8 cellular contexts compared by ENCODE assay signal in the genomic region with DNA sequence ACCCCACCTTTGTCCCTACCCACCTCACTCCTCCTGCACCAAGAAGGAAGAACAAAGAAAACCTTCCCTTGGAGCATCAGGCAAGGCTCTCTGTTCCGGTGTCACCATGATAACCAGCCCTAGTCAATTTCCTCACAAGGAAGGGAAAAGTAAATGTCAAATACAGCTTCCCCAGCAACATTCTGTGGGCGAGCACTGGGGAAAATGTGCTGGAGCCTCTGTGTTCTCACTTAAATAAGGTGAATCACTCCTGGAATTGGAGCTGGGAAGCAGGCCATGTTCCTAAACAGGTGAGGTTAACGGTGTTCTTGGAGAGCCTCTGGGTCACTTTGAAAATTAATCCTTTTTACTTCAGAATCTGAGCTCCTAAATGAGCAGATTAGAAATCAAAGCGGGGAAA.
"Had no signal": no experiment of that assay in that cellular context is flagged by ENCODE, and none has a peak within 500 bp of the region (broad histone marks: within the 10 kb centered on the region; RNA-seq: fewer than 3 reads in every experiment).

No MANE protein-coding gene starts in this region.

- H3K27ac ChIP-seq: GM23248 had no signal

- ATAC-seq: GM23338, HCT116 had no signal

- DNase-seq: GM23248, GOT3, H7, H9, HCEC 1CT, HFFc6 had no signal
